9 cellular contexts compared by ENCODE assay signal in genomic region chr7:95045236-95045923, GRCh38.
DNase-seq lines count a peak whose midpoint lies in the region; FAIRE-seq and TF ChIP-seq lines count a peak whose summit lies in the region.
"Had no signal": no experiment of that assay in that cellular context is flagged by ENCODE, and none has a peak within 500 bp of the region (broad histone marks: within the 10 kb centered on the region; RNA-seq: fewer than 3 reads in every experiment).

No MANE protein-coding gene starts in this region.

- peak; percentile 54 for FAIRE-seq in RCC 7860 (lab: Jason Lieb, UNC)

- no peaks in the 10 kb centered on the region for H3K36me3 ChIP-seq in A673 (ENCODE audit: insufficient read depth, low read length, poor library complexity, severe bottlenecking)

- H3K9me3 ChIP-seq in A673 (ENCODE audit: low read depth, low read length, poor library complexity, severe bottlenecking), result no peaks in the 10 kb centered on the region

- no peaks in the 10 kb centered on the region for H3K27me3 ChIP-seq in A673 (replicated peaks; ENCODE audit: insufficient read depth, low read depth, low read length, poor library complexity)

- POLR2A ChIA-PET in A673 (lab: Charles Lee; ENCODE audit: low non-redundant PET), result interaction anchor here (0.7 kb wide), 1 partner anchor 418 kb away, joined by 3 read pairs; no protein-coding TSS in a partner anchor

- peaks cover 18% of the 10 kb centered on the region for H3K4me1 ChIP-seq in A673 (ENCODE audit: insufficient read depth, low read length, poor library complexity, severe bottlenecking)

- H3K27ac ChIP-seq in A673 (ENCODE audit: low read depth, low read length, poor library complexity, severe bottlenecking), result no peak overlapping the region

- TF ChIP-seq CTCF in A673 (conservative IDR thresholded peaks at IDR 0.05; ENCODE audit: low read depth, low read length) (peak; percentile 65), GM12875 (IDR thresholded peaks at IDR 0.05; ENCODE audit: borderline replicate concordance, insufficient read depth, low read depth, low read length) (0 out of 2 replicates have a peak, but pooled peaks have one; percentile 10)

- peak; percentile 72 for DNase-seq in A673 (ENCODE audit: low spot score)
- DNase-seq in RCC 7860 (ENCODE audit: low spot score), result peak; percentile 55
- peak; percentile 23 for DNase-seq in glomerular visceral epithelial cell (ENCODE audit: extremely low spot score)
- DNase-seq in iPS-NIHi11 (ENCODE audit: low spot score), result no peak
- no peak for DNase-seq in stimulated activated CD4-positive, alpha-beta T cell treated with anti-CD3 and anti-CD28 coated beads, Interleukin-1b, Interleukin-23, amount 100 ng/mL, for 48 hours
- DNase-seq in NCI-H1436 (lab: John Stamatoyannopoulos, UW), result no peak
- no peak for DNase-seq in stimulated activated CD4-positive, alpha-beta T cell treated with anti-CD3 and anti-CD28 coated beads, Interleukin-2, amount 100 ng/mL, for 24 hours
- DNase-seq: effector CD4-positive, alpha-beta T cell had no signal

- H3K4me3 ChIP-seq in A673 (ENCODE audit: low read depth, low read length, poor library complexity, severe bottlenecking), result no peak overlapping the region
- no peak overlapping the region for H3K4me3 ChIP-seq in GM12875 (ENCODE audit: low read depth, low read length)

- intact Hi-C loops in A673 (cut with micrococcal nuclease; ENCODE audit: unreplicated experiment), result loop anchor here (2.0 to 5.0 kb wide), 4 partner anchors 152 to 758 kb away; no protein-coding TSS in a partner anchor

- CTCF ChIA-PET in A673 (lab: Charles Lee), result interaction anchor here (0.6 kb wide), 1 partner anchor 18 kb away, joined by 3 read pairs; no protein-coding TSS in a partner anchor

- no TSS peak for BruUV-seq in A673 (replicated peaks; lab: Mats Ljungman, UMichigan)

Comparison
In these comparisons a context has a peak if more than half of its experiments do, and no peak if none do; other contexts are left out.
1. DNase-seq: peak in A673 (single experiment), RCC 7860 (single experiment) and glomerular visceral epithelial cell (single experiment); none in iPS-NIHi11 (single experiment), stimulated activated CD4-positive, alpha-beta T cell treated with anti-CD3 and anti-CD28 coated beads, Interleukin-1b, Interleukin-23, amount 100 ng/mL, for 48 hours (single experiment), NCI-H1436 (single experiment) and stimulated activated CD4-positive, alpha-beta T cell treated with anti-CD3 and anti-CD28 coated beads, Interleukin-2, amount 100 ng/mL, for 24 hours (0 of 2).